In the genomic region with DNA sequence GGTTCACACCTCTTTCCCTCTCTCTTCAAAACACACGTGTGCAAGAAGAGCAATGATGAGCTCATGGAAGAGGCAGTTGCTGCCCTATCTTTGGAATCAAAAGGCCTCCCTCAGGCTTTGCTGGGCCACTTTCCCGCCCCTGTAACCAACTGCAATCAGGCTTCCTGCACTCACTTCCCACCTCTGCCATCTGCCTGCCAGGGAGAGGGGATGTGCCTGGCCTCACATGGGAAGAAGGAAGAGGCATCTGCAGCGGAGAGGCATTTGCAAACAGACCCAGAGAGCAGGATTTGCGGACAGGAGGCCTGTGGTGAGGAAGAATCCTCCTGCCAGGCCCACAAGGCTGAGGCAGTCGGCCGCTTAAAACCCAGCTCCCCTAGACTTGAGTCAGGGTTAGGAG, we compare ENCODE assay signal across 14 cellular contexts.
"Had no signal": no experiment of that assay in that cellular context is flagged by ENCODE, and none has a peak within 500 bp of the region (broad histone marks: within the 10 kb centered on the region; RNA-seq: fewer than 3 reads in every experiment).

No MANE protein-coding gene starts in this region.

- DNase-seq: activated CD4-positive, alpha-beta T cell treated with anti-CD3 and anti-CD28 coated beads, Interleukin-2, amount 50 U/mL, for 1 hour; activated naive CD4-positive, alpha-beta T cell; activated T-cell treated with anti-CD3 and anti-CD28 coated beads for 4 hours; dermis blood vessel endothelial cell; hypothalamus; left colon; lower lobe of right lung; pancreas; sigmoid colon; stimulated activated CD4-positive, alpha-beta T cell treated with anti-CD3 and anti-CD28 coated beads, Interleukin-2, amount 100 ng/mL, for 24 hours; upper lobe of right lung had no signal

- H3K4me1 Mint-ChIP-seq: mesothelial cell of epicardium; stimulated activated effector memory CD8-positive, alpha-beta T cell treated with anti-CD3 and anti-CD28 coated beads, Interleukin-12 subunit alpha, Interleukin-12 subunit beta, amount 100 ng/mL, for 72 hours had no signal

- H3K27ac Mint-ChIP-seq: mesothelial cell of epicardium; stimulated activated effector memory CD8-positive, alpha-beta T cell treated with anti-CD3 and anti-CD28 coated beads, Interleukin-12 subunit alpha, Interleukin-12 subunit beta, amount 100 ng/mL, for 72 hours had no signal

- H3K9me3 Mint-ChIP-seq: stimulated activated effector memory CD8-positive, alpha-beta T cell treated with anti-CD3 and anti-CD28 coated beads, Interleukin-12 subunit alpha, Interleukin-12 subunit beta, amount 100 ng/mL, for 72 hours had no signal

- ATAC-seq: activated CD4-positive, CD25-positive, alpha-beta regulatory T cell treated with anti-CD3 and anti-CD28 coated beads, Interleukin-2, amount 50 U/mL, for 24 hours; left colon; lower lobe of right lung; pancreas; stimulated activated effector memory CD8-positive, alpha-beta T cell treated with anti-CD3 and anti-CD28 coated beads, Interleukin-12 subunit alpha, Interleukin-12 subunit beta, amount 100 ng/mL, for 72 hours; upper lobe of right lung had no signal

- H3K4me3 Mint-ChIP-seq: mesothelial cell of epicardium; stimulated activated effector memory CD8-positive, alpha-beta T cell treated with anti-CD3 and anti-CD28 coated beads, Interleukin-12 subunit alpha, Interleukin-12 subunit beta, amount 100 ng/mL, for 72 hours had no signal

- H3K36me3 Mint-ChIP-seq: mesothelial cell of epicardium; stimulated activated effector memory CD8-positive, alpha-beta T cell treated with anti-CD3 and anti-CD28 coated beads, Interleukin-12 subunit alpha, Interleukin-12 subunit beta, amount 100 ng/mL, for 72 hours had no signal
